ENCODE assay signal across 2 cellular contexts in the genomic region with DNA sequence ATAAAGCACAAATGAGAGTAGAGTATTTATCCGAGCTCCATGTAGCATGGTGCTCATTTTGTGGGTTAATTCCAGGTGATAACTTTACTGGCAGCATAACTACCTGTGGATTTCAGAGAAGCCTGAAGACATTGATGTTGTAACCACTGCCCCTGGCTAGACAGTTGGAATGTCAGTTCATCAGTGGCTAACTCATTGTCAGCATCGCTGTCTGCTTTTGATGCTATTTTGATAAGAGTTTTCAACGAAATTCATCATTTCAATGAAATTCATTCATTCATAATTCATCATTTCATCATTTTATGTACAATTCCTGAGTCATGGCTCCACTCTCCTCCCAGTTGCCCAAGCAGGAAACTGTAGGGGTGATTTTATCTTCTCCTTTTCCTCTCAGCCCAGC.
TF ChIP-seq lines count a peak whose summit lies in the region.

No MANE protein-coding gene starts in this region.

TF ChIP-seq in liver, 16 proteins besides CTCF, POLR2A, EP300 and RAD21:
- TF ChIP-seq RXRA (IDR thresholded peaks at IDR 0.05), result no peak
- TF ChIP-seq YY1 (IDR thresholded peaks at IDR 0.05), result no peak
- no peak for TF ChIP-seq JUND (IDR thresholded peaks at IDR 0.05)

TF ChIP-seq in HepG2, 621 proteins besides CTCF, POLR2A, EP300 and RAD21:
- TF ChIP-seq NFYC (CRISPR knock-in tag; IDR thresholded peaks at IDR 0.05) (no peak), ZNF34 (CRISPR knock-in tag; IDR thresholded peaks at IDR 0.05; ENCODE audit: borderline replicate concordance) (no peak), ZGPAT (CRISPR knock-in tag; IDR thresholded peaks at IDR 0.05) (no peak), DPF2 (CRISPR knock-in tag; IDR thresholded peaks at IDR 0.05; ENCODE audit: borderline replicate concordance, low read depth) (no peak), ZNF451 (CRISPR knock-in tag; IDR thresholded peaks at IDR 0.05) (no peak), ZNF75D (CRISPR knock-in tag; IDR thresholded peaks at IDR 0.05; ENCODE audit: borderline replicate concordance) (no peak), HMGXB4 (CRISPR knock-in tag; IDR thresholded peaks at IDR 0.05; ENCODE audit: borderline replicate concordance in 1 of 2, low read depth in 1 of 2) (no peak), ZHX2 (IDR thresholded peaks at IDR 0.05; ENCODE audit: low read depth) (no peak), ZHX2 (CRISPR knock-in tag; IDR thresholded peaks at IDR 0.05; ENCODE audit: borderline replicate concordance) (no peak), LCORL (IDR thresholded peaks at IDR 0.05) (no peak), LCORL (CRISPR knock-in tag; IDR thresholded peaks at IDR 0.05) (no peak), ZBTB4 (CRISPR knock-in tag; IDR thresholded peaks at IDR 0.05; ENCODE audit: borderline replicate concordance) (no peak), FOXO1 (CRISPR knock-in tag; IDR thresholded peaks at IDR 0.05) (no peak), ERF (CRISPR knock-in tag; IDR thresholded peaks at IDR 0.05) (no peak), CC2D1A (CRISPR knock-in tag; IDR thresholded peaks at IDR 0.05) (no peak), ZNF605 (CRISPR knock-in tag; IDR thresholded peaks at IDR 0.05) (no peak), HES4 (CRISPR knock-in tag; IDR thresholded peaks at IDR 0.05; ENCODE audit: borderline replicate concordance) (no peak), HHEX (CRISPR knock-in tag; IDR thresholded peaks at IDR 0.05) (no peak), ZBTB20 (CRISPR knock-in tag; IDR thresholded peaks at IDR 0.05; ENCODE audit: borderline replicate concordance, low read depth) (no peak)
- TF ChIP-seq, protein P1, sequence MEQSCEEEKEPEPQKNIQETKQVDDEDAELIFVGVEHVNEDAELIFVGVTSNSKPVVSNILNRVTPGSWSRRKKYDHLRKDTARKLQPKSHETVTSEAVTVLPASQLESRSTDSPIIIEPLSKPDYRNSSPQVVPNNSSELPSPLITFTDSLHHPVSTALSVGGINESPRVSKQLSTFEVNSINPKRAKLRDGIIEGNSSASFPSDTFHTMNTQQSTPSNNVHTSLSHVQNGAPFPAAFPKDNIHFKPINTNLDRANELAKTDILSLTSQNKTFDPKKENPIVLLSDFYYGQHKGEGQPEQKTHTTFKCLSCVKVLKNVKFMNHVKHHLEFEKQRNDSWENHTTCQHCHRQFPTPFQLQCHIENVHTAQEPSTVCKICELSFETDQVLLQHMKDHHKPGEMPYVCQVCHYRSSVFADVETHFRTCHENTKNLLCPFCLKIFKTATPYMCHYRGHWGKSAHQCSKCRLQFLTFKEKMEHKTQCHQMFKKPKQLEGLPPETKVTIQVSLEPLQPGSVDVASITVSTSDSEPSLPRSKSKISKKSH (CRISPR knock-in tag; IDR thresholded peaks at IDR 0.05; ENCODE audit: borderline replicate concordance), result no peak
